Comparison of ENCODE assay signal across 8 cellular contexts in the genomic region with DNA sequence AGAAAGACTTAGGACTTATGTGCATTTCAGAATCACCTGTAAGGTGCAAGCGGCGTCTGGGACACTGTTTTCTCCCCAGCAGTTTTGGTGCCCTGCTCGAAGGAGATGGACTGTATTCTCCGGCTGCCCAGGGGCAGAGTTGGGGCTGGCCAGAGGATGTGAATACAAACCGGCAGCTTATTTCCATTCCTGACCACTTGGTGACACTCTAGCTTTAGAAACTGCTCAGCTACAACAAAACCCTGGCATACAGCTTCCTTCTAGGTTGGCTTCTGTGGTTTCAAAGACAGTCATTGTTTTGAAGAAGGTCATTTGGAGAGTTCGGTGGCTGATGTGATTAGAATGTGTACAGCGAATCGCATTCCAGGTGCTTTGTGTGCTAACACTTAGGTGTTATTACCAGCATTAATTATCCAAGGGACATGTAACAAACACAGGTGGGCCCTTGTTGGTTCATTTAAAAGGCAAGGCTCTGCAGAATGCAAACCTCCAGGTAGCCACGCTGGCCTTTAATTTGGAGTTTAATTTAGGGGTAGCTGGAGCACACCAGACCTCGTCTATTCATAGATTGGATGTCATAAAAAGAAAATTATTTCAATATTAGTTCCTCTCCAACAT.
DNase-seq lines count a peak whose midpoint lies in the region; ATAC-seq, FAIRE-seq and TF ChIP-seq lines count a peak whose summit lies in the region.

No MANE protein-coding gene starts in this region.

- H3K27ac ChIP-seq in breast epithelium, result no peak overlapping the region
- H3K27ac ChIP-seq in kidney (ENCODE audit: low read depth in 2 of 2, low read length in 2 of 2), result no peak overlapping the region
- no peak overlapping the region for H3K27ac ChIP-seq in thyroid gland

- no peaks in the 10 kb centered on the region for H3K36me3 ChIP-seq in breast epithelium
- H3K36me3 ChIP-seq in kidney (ENCODE audit: control insufficient read depth in 1 of 2, insufficient read depth in 2 of 2, low read length in 2 of 2), result no peaks in the 10 kb centered on the region
- no peaks in the 10 kb centered on the region for H3K36me3 ChIP-seq in thyroid gland

- H3K9ac ChIP-seq in kidney (ENCODE audit: low read length in 2 of 2), result no peak overlapping the region

- WGBS in thyroid gland, 2 donors, result 20 to 25% methylated on average over 10 of the region's 10 CpGs

- H3K27me3 ChIP-seq in breast epithelium (no peaks in the 10 kb centered on the region), thyroid gland (no peaks in the 10 kb centered on the region)

- peak in 2 of 3 donors; percentile 44 to 48 for TF ChIP-seq CTCF in breast epithelium (IDR thresholded peaks at IDR 0.05)
- peak; percentile 69 for TF ChIP-seq CTCF in kidney (IDR thresholded peaks at IDR 0.05; ENCODE audit: borderline replicate concordance, extremely low read depth, insufficient read depth)
- peak in 5 of 6 experiments; percentile 34 to 81 (median 68) for TF ChIP-seq CTCF in thyroid gland (IDR thresholded peaks at IDR 0.05)

- H3K4me1 ChIP-seq in breast epithelium (no peaks in the 10 kb centered on the region), kidney (ENCODE audit: control insufficient read depth in 1 of 2, insufficient read depth in 1 of 2, low read depth in 1 of 2, low read length in 2 of 2) (no peaks in the 10 kb centered on the region), thyroid gland (no peaks in the 10 kb centered on the region)

- H3K9me3 ChIP-seq in breast epithelium (no peaks in the 10 kb centered on the region), kidney (ENCODE audit: control insufficient read depth in 1 of 2, low read length in 2 of 2) (no peaks in the 10 kb centered on the region), thyroid gland (no peaks in the 10 kb centered on the region)

- intact Hi-C loops in breast epithelium (cut with DNase I; ENCODE audit: low total_unique reads), result loop anchor here (1.0 kb wide), 1 partner anchor 10 kb away; no protein-coding TSS in a partner anchor
- intact Hi-C loops in kidney (cut with DNase I), result no loop called here
- intact Hi-C loops in thyroid gland (cut with DNase I), result loop anchor here (10.0 kb wide), 1 partner anchor 808 kb away; no protein-coding TSS in a partner anchor

- FAIRE-seq in kidney (lab: Jason Lieb, UNC), result peak; percentile 37

- DNase-seq in GM03348 (ENCODE audit: low spot score) (peak; percentile 80), NOMO-1 (lab: John Stamatoyannopoulos, UW; ENCODE audit: unreplicated experiment in 2 of 2) (peak; percentile 30 to 79), breast epithelium (ENCODE audit: low spot score in 2 of 2) (no peak), kidney (no peak), thyroid gland (peak; percentile 29 to 31), NCI-H187 treated with DMSO at 0.1 percent for 48 hours (lab: John Stamatoyannopoulos, UW) (no peak)

- ATAC-seq in GM21447 (IDR thresholded peaks at IDR 0.05; ENCODE audit: unreplicated experiment), result peak; percentile 94
- ATAC-seq in HG03565 (IDR thresholded peaks at IDR 0.05; ENCODE audit: unreplicated experiment), result peak; percentile 97

- TF ChIP-seq POLR2A in breast epithelium (IDR thresholded peaks at IDR 0.05) (no peak), thyroid gland (IDR thresholded peaks at IDR 0.05) (no peak)

- H3K4me3 ChIP-seq in breast epithelium (no peak overlapping the region), kidney (ENCODE audit: low read length in 2 of 2) (no peak overlapping the region), thyroid gland (replicated peaks in 1 of 3) (no peak overlapping the region)

Comparison
In these comparisons a context has a peak if more than half of its experiments do, and no peak if none do; other contexts are left out.
1. DNase-seq: peak in GM03348 (single experiment), NOMO-1 (2 of 2) and thyroid gland (2 of 2); none in breast epithelium (0 of 2), kidney (single experiment) and NCI-H187 treated with DMSO at 0.1 percent for 48 hours (single experiment).
2. Peak in every context shown above with its lines, with median percentiles within 50 percentile points of each other: CTCF ChIP-seq.